15 cellular contexts compared by ENCODE assay signal in genomic region chr1:43861985-43862735, GRCh38.
DNase-seq lines count a peak whose midpoint lies in the region; ATAC-seq and TF ChIP-seq lines count a peak whose summit lies in the region.
"Had no signal": no experiment of that assay in that cellular context is flagged by ENCODE, and none has a peak within 500 bp of the region (broad histone marks: within the 10 kb centered on the region; RNA-seq: fewer than 3 reads in every experiment).

No MANE protein-coding gene starts in this region.

- no peak for TF ChIP-seq POLR2A in esophagus muscularis mucosa (IDR thresholded peaks at IDR 0.05; ENCODE audit: low read depth)

- no peak for TF ChIP-seq CTCF in endodermal cell (conservative IDR thresholded peaks at IDR 0.05)
- no peak for TF ChIP-seq CTCF in esophagus muscularis mucosa (IDR thresholded peaks at IDR 0.05)

- H3K4me3 Mint-ChIP-seq in activated CD8-positive, alpha-beta memory T cell treated with anti-CD3 and anti-CD28 coated beads, Interleukin-2, amount 10 ng/mL, durations not matched to agents 7 days and 5 days = no peak overlapping the region
- no peak overlapping the region for H3K4me3 Mint-ChIP-seq in endodermal cell
- H3K4me3 Mint-ChIP-seq: CD8-positive, alpha-beta T cell had no signal

- TF ChIP-seq EP300 in esophagus muscularis mucosa (IDR thresholded peaks at IDR 0.05) = no peak

- H3K27me3 ChIP-seq in endodermal cell (ENCODE audit: control insufficient read depth, insufficient read depth, low read length, poor library complexity, severe bottlenecking) (no peaks in the 10 kb centered on the region), skeletal muscle tissue (ENCODE audit: control insufficient read depth in 3 of 3, insufficient read depth in 3 of 3, low read length in 3 of 3) (no peaks in the 10 kb centered on the region), esophagus muscularis mucosa (no peaks in the 10 kb centered on the region)

- H3K36me3 Mint-ChIP-seq in activated CD8-positive, alpha-beta memory T cell treated with anti-CD3 and anti-CD28 coated beads, Interleukin-2, amount 10 ng/mL, durations not matched to agents 7 days and 5 days = peaks cover 6% of the 10 kb centered on the region
- H3K36me3 Mint-ChIP-seq in endodermal cell (ENCODE audit: low read depth) = peaks cover 5% of the 10 kb centered on the region

- H3K27ac Mint-ChIP-seq in activated CD8-positive, alpha-beta memory T cell treated with anti-CD3 and anti-CD28 coated beads, Interleukin-2, amount 10 ng/mL, durations not matched to agents 7 days and 5 days = no peak overlapping the region
- H3K27ac Mint-ChIP-seq in endodermal cell = no peak overlapping the region
- H3K27ac Mint-ChIP-seq: CD8-positive, alpha-beta T cell had no signal

- peaks cover 8% of the 10 kb centered on the region for H3K4me1 ChIP-seq in endodermal cell (ENCODE audit: control insufficient read depth, insufficient read depth, low read length)
- peaks cover 34 to 81% (median 74%) of the 10 kb centered on the region in 3 donors for H3K4me1 ChIP-seq in skeletal muscle tissue (ENCODE audit: control insufficient read depth in 3 of 3, insufficient read depth in 3 of 3, low read length in 3 of 3)
- peaks cover 14 to 77% (median 62%) of the 10 kb centered on the region in 4 donors for H3K4me1 ChIP-seq in esophagus muscularis mucosa

- CTCF ChIA-PET in activated CD8-positive, alpha-beta memory T cell treated with anti-CD3 and anti-CD28 coated beads, Interleukin-2, amount 10 ng/mL, durations not matched to agents 7 days and 5 days (lab: Charles Lee) = interaction anchor here (1.3 to 2.7 kb wide), 3 partner anchors 13 to 72 kb away, joined by 3 to 10 read pairs (median 5); partner anchors contain the start of gene ARTN

- WGBS in endodermal cell (ENCODE audit: insufficient coverage in 1 of 2, insufficient read length in 1 of 2), 2 experiments = 96% methylated on average over 6 of the region's 7 CpGs; no CpG with 5 or more reads in 1 of the 2 experiments
- 93% methylated on average over 7 of the region's 7 CpGs for WGBS in esophagus muscularis mucosa

- H3K4me1 Mint-ChIP-seq in activated CD8-positive, alpha-beta memory T cell treated with anti-CD3 and anti-CD28 coated beads, Interleukin-2, amount 10 ng/mL, durations not matched to agents 7 days and 5 days = peaks cover 21% of the 10 kb centered on the region
- peaks cover 10% of the 10 kb centered on the region for H3K4me1 Mint-ChIP-seq in endodermal cell

- peak; percentile 17 for DNase-seq in activated CD8-positive, alpha-beta memory T cell treated with anti-CD3 and anti-CD28 coated beads, Interleukin-2, amount 50 U/mL, for 48 hours
- no peak for DNase-seq in activated CD8-positive, alpha-beta memory T cell treated with anti-CD3 and anti-CD28 coated beads, Interleukin-2, amount 10 ng/mL, durations not matched to agents 7 days and 5 days
- DNase-seq in endodermal cell (peak; percentile 20), islet precursor cell (peak; percentile 47), esophagus muscularis mucosa (ENCODE audit: extremely low spot score) (no peak)
- no peak for DNase-seq in activated T-cell treated with anti-CD3 and anti-CD28 coated beads, Interleukin-2, amount 50 U/mL, for 1 hour
- DNase-seq: 8988T; CD8-positive, alpha-beta T cell; DMS79 treated with DMSO at 0.1 percent for 48 hours; NCI-H1436 treated with DMSO at 0.1 percent for 48 hours; NCI-H2081 treated with DMSO at 0.1 percent for 48 hours; NCI-H510A treated with DMSO at 0.1 percent for 48 hours had no signal

- H3K9ac ChIP-seq in endodermal cell (ENCODE audit: extremely low read depth, low read length, poor library complexity, severe bottlenecking) (no peak overlapping the region), skeletal muscle tissue (ENCODE audit: low read depth in 1 of 3, low read length in 3 of 3) (no peak overlapping the region)
- H3K9ac ChIP-seq: KMS-11 had no signal

- H3K4me3 ChIP-seq in endodermal cell (ENCODE audit: low read length) = no peak overlapping the region
- no peak overlapping the region for H3K4me3 ChIP-seq in skeletal muscle tissue (ENCODE audit: low read length in 3 of 3)
- H3K4me3 ChIP-seq in esophagus muscularis mucosa = no peak overlapping the region

- intact Hi-C loops in esophagus muscularis mucosa (cut with DNase I) = no loop called here

- no peaks in the 10 kb centered on the region for H3K9me3 Mint-ChIP-seq in activated CD8-positive, alpha-beta memory T cell treated with anti-CD3 and anti-CD28 coated beads, Interleukin-2, amount 10 ng/mL, durations not matched to agents 7 days and 5 days (ENCODE audit: low read depth)
- peaks cover 8% of the 10 kb centered on the region for H3K9me3 Mint-ChIP-seq in endodermal cell
- H3K9me3 Mint-ChIP-seq: CD8-positive, alpha-beta T cell had no signal

- H3K27me3 Mint-ChIP-seq in activated CD8-positive, alpha-beta memory T cell treated with anti-CD3 and anti-CD28 coated beads, Interleukin-2, amount 10 ng/mL, durations not matched to agents 7 days and 5 days = no peaks in the 10 kb centered on the region
- no peaks in the 10 kb centered on the region for H3K27me3 Mint-ChIP-seq in endodermal cell (ENCODE audit: insufficient read depth)

- no peaks in the 10 kb centered on the region for H3K9me3 ChIP-seq in endodermal cell (ENCODE audit: control insufficient read depth, low read length)
- no peaks in the 10 kb centered on the region for H3K9me3 ChIP-seq in skeletal muscle tissue (ENCODE audit: control insufficient read depth in 3 of 3, low read length in 3 of 3)
- no peaks in the 10 kb centered on the region for H3K9me3 ChIP-seq in esophagus muscularis mucosa

- ATAC-seq in activated CD8-positive, alpha-beta memory T cell treated with anti-CD3 and anti-CD28 coated beads, Interleukin-2, amount 10 ng/mL, durations not matched to agents 7 days and 5 days = no peak
- ATAC-seq in HG03095 (IDR thresholded peaks at IDR 0.05; ENCODE audit: unreplicated experiment) = no peak
- ATAC-seq: CD8-positive, alpha-beta T cell had no signal

- no peaks in the 10 kb centered on the region for H3K36me3 ChIP-seq in endodermal cell (ENCODE audit: control insufficient read depth, insufficient read depth, low read length)
- peaks cover 0 to 3% (median 2%) of the 10 kb centered on the region in 3 donors for H3K36me3 ChIP-seq in skeletal muscle tissue (ENCODE audit: control insufficient read depth in 3 of 3, insufficient read depth in 3 of 3, low read length in 3 of 3)
- peaks cover 0 to 4% (median 0%) of the 10 kb centered on the region in 4 donors for H3K36me3 ChIP-seq in esophagus muscularis mucosa

- no peak overlapping the region for H3K27ac ChIP-seq in endodermal cell (ENCODE audit: low read depth, low read length)
- peak overlapping the region; percentile 10 for H3K27ac ChIP-seq in skeletal muscle tissue (ENCODE audit: low read depth, low read length)
- no peak overlapping the region for H3K27ac ChIP-seq in esophagus muscularis mucosa (replicated peaks in 1 of 4)
- H3K27ac ChIP-seq: KMS-11 had no signal

Comparison
In these comparisons a context has a peak if more than half of its experiments do, and no peak if none do; other contexts are left out.
1. DNase-seq: peak in activated CD8-positive, alpha-beta memory T cell treated with anti-CD3 and anti-CD28 coated beads, Interleukin-2, amount 50 U/mL, for 48 hours (single experiment), endodermal cell (single experiment) and islet precursor cell (single experiment); none in activated CD8-positive, alpha-beta memory T cell treated with anti-CD3 and anti-CD28 coated beads, Interleukin-2, amount 10 ng/mL, durations not matched to agents 7 days and 5 days (single experiment), activated T-cell treated with anti-CD3 and anti-CD28 coated beads, Interleukin-2, amount 50 U/mL, for 1 hour (single experiment) and esophagus muscularis mucosa (single experiment).